ENCODE assay signal across 12 cellular contexts in the genomic region with DNA sequence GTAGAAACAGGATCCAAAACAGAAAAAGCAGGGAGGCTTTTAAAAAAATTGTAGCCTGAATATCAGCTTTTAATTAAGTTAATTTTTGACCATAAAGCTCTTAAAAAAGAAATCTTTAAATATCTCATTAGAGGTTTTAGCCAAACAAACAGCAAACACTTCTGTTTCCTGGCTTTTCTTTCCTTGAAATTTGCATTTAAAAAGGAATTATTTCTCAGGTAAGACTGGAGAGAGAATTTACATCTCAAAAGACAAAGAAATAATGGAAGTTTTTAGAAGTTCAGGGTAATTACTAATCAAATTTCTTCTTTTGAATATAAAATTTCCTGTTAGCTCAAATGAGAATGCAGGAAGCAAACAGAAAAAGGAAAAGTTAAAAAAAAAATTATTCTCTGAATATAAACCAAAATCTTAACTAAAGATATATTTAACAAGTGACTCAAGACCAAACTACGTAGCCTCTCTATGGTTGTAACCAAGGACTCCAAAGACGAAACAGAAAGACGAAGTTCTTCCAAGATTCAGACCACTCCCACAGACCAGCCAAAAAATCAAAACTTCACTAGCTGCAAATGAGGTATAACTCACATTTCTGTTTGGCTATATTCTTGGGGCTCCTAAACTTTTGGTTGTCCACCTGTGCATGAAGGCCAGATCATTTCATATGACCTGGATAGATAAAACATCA.
DNase-seq lines count a peak whose midpoint lies in the region; ATAC-seq, FAIRE-seq and TF ChIP-seq lines count a peak whose summit lies in the region.
"Had no signal": no experiment of that assay in that cellular context is flagged by ENCODE, and none has a peak within 500 bp of the region (broad histone marks: within the 10 kb centered on the region; RNA-seq: fewer than 3 reads in every experiment).

No MANE protein-coding gene starts in this region.

- H3K4me1 Mint-ChIP-seq in type B pancreatic cell (ENCODE audit: unreplicated experiment) = peaks cover 12% of the 10 kb centered on the region

- H3K27me3 Mint-ChIP-seq in type B pancreatic cell = no peaks in the 10 kb centered on the region

- H3K27me3 ChIP-seq in MM.1S (replicated peaks; ENCODE audit: insufficient read depth, low read length) (no peaks in the 10 kb centered on the region), trophoblast cell (ENCODE audit: insufficient read depth, low read length) (no peaks in the 10 kb centered on the region), HepG2 (ENCODE audit: control insufficient read depth in 1 of 2, insufficient read depth in 2 of 2, low read length in 2 of 2) (no peaks in the 10 kb centered on the region)

- peaks cover 14% of the 10 kb centered on the region for H3F3A ChIP-seq in MM.1S (ENCODE audit: insufficient read depth, low read length)

- H3K4me2 ChIP-seq in MM.1S (ENCODE audit: low read depth, low read length) (peak overlapping the region; percentile 55), trophoblast cell (ENCODE audit: low read length) (no peak overlapping the region), HepG2 (ENCODE audit: low read depth, low read length) (no peak overlapping the region)

- intact Hi-C loops in HepG2 (cut with micrococcal nuclease; ENCODE audit: unreplicated experiment) = no loop called here

- TF ChIP-seq CTCF in MM.1S (IDR thresholded peaks at IDR 0.05; ENCODE audit: low read length) (no peak), HepG2 (CRISPR knock-in tag; IDR thresholded peaks at IDR 0.05) (no peak), type B pancreatic cell (conservative IDR thresholded peaks at IDR 0.05) (no peak)

- no TSS peak for BruUV-seq in HepG2 (replicated peaks; lab: Mats Ljungman, UMichigan)

- H3K4me3 Mint-ChIP-seq in type B pancreatic cell = no peak overlapping the region

- H4K20me1 ChIP-seq in MM.1S (ENCODE audit: insufficient read depth, low read length) (no peaks in the 10 kb centered on the region), HepG2 (ENCODE audit: insufficient read depth, low read length) (no peaks in the 10 kb centered on the region)

- FAIRE-seq in GM19239 (lab: Jason Lieb, UNC) (peak; percentile 93), HepG2 (lab: Jason Lieb, UNC) (no peak)

- H3K9me2 ChIP-seq in MM.1S (replicated peaks; ENCODE audit: insufficient read depth, low read length) = no peaks in the 10 kb centered on the region

- H3K4me3 ChIP-seq in MM.1S (ENCODE audit: low read length) (peak overlapping the region; percentile 25; the same call in 1 of the 2 replicates), trophoblast cell (ENCODE audit: low read depth, low read length) (no peak overlapping the region), HepG2 (replicated peaks in 1 of 3; ENCODE audit: insufficient read depth in 1 of 3, low read depth in 2 of 3, low read length in 3 of 3) (no peak overlapping the region)

- H3K4me1 ChIP-seq in MM.1S (ENCODE audit: low read length) (peaks cover 25% of the 10 kb centered on the region), trophoblast cell (ENCODE audit: control insufficient read depth in 1 of 2, insufficient read depth in 2 of 2, low read length in 2 of 2) (peaks cover 5% of the 10 kb centered on the region in 2 experiments), HepG2 (ENCODE audit: insufficient read depth, low read length) (no peaks in the 10 kb centered on the region)

- H4K91ac ChIP-seq in trophoblast cell (ENCODE audit: low read depth, low read length) = no peak overlapping the region

- H3K18ac ChIP-seq in trophoblast cell (ENCODE audit: low read length) = no peak overlapping the region

- H4K8ac ChIP-seq in trophoblast cell (ENCODE audit: low read depth, low read length) = no peak overlapping the region

- no peak overlapping the region for H3K27ac Mint-ChIP-seq in type B pancreatic cell

- H4K12ac ChIP-seq in trophoblast cell (ENCODE audit: low read depth, low read length) = no peak overlapping the region

- H3K27ac ChIP-seq in MM.1S (ENCODE audit: low read length) = peak overlapping the region; percentile 48; the same call in 1 of the 2 replicates
- H3K27ac ChIP-seq in trophoblast cell (ENCODE audit: low read depth, low read length) = peak overlapping the region; percentile 83
- no peak overlapping the region for H3K27ac ChIP-seq in HepG2 (ENCODE audit: extremely low read length, insufficient read depth, low read length)

- H3K79me2 ChIP-seq in MM.1S (ENCODE audit: low read length) (peaks cover 2% of the 10 kb centered on the region; the same call in 1 of the 2 replicates), trophoblast cell (ENCODE audit: control insufficient read depth, insufficient read depth, low read length, poor library complexity) (no peaks in the 10 kb centered on the region), HepG2 (ENCODE audit: insufficient read depth, low read length) (no peaks in the 10 kb centered on the region)

- no peaks in the 10 kb centered on the region for H3K9me3 ChIP-seq in MM.1S (replicated peaks; ENCODE audit: insufficient read depth, low read length)
- no peaks in the 10 kb centered on the region for H3K9me3 ChIP-seq in trophoblast cell (ENCODE audit: insufficient read depth, low read depth, low read length)
- no peaks in the 10 kb centered on the region for H3K9me3 ChIP-seq in HepG2 (ENCODE audit: low read length)

- H2AK5ac ChIP-seq in trophoblast cell (ENCODE audit: low read length) = no peak overlapping the region

- TF ChIP-seq POLR2A in HepG2 (IDR thresholded peaks at IDR 0.05; ENCODE audit: insufficient read depth in 1 of 2, low read depth in 2 of 2, low read length in 2 of 2) = no peak

- H3K9ac ChIP-seq in MM.1S (ENCODE audit: low read length) (peak overlapping the region; percentile 44; the same call in 1 of the 2 replicates), trophoblast cell (ENCODE audit: low read length) (no peak overlapping the region), HepG2 (ENCODE audit: insufficient read depth, low read depth, low read length) (no peak overlapping the region)

- peaks cover 4% of the 10 kb centered on the region for H3K9me3 Mint-ChIP-seq in type B pancreatic cell

- no CpG with 5 or more reads among the region's 3 CpGs for WGBS in trophoblast cell (ENCODE audit: extremely low coverage, insufficient coverage, insufficient read length)
- WGBS in HepG2 (ENCODE audit: low lambda C conversion rate) = 26% methylated on average over 3 of the region's 3 CpGs

- H3K36me3 Mint-ChIP-seq in type B pancreatic cell = no peaks in the 10 kb centered on the region

- TF ChIP-seq RAD21 in HepG2 (CRISPR knock-in tag; IDR thresholded peaks at IDR 0.05) = no peak

- H3K79me1 ChIP-seq in trophoblast cell (ENCODE audit: low read length) = peaks cover 10% of the 10 kb centered on the region

- H2BK12ac ChIP-seq in trophoblast cell (ENCODE audit: low read length) = no peak overlapping the region

- no peak overlapping the region for H3K4ac ChIP-seq in trophoblast cell (ENCODE audit: low read depth, low read length)

- POLR2A ChIA-PET in HepG2 (lab: Yijun Ruan, JAX) = no interaction called here

- DNase-seq in GM19239 (ENCODE audit: insufficient read length, low spot score) (no peak), MM.1S (peak; percentile 9), trophoblast cell (no peak), HepG2 (ENCODE audit: low spot score) (no peak), G401 (ENCODE audit: low spot score) (no peak), type B pancreatic cell (ENCODE audit: extremely low spot score, unreplicated experiment) (no peak)
- no peak for DNase-seq in stimulated activated CD4-positive, alpha-beta T cell treated with anti-CD3 and anti-CD28 coated beads, Interleukin-15, amount 100 ng/mL, for 24 hours
- DNase-seq: activated CD8-positive, alpha-beta memory T cell treated with anti-CD3 and anti-CD28 coated beads, Interleukin-2, amount 50 U/mL, for 48 hours; GF-D8; left cardiac atrium; SHP77 treated with DMSO at 0.1 percent for 48 hours had no signal

- H2BK5ac ChIP-seq in trophoblast cell (ENCODE audit: low read depth, low read length, poor library complexity) = peak overlapping the region; percentile 63

- TF ChIP-seq EP300 in HepG2 (IDR thresholded peaks at IDR 0.05; ENCODE audit: low read depth in 2 of 2, low read length in 2 of 2) (no peak), HepG2 (CRISPR knock-in tag; IDR thresholded peaks at IDR 0.05; ENCODE audit: borderline replicate concordance) (no peak)

- H2AFZ ChIP-seq in MM.1S (ENCODE audit: low read length) (no peak overlapping the region), trophoblast cell (ENCODE audit: insufficient read depth, low read length, poor library complexity) (no peak overlapping the region), HepG2 (ENCODE audit: low read length) (no peak overlapping the region)

- CTCF ChIA-PET in HepG2 (lab: Yijun Ruan, JAX; ENCODE audit: low intra/inter-chr PET ratio, low total read pairs) = no interaction called here

- in situ Hi-C loops in HepG2 (cut with HindIII; ENCODE audit: extremely low pct_ligation_motif_present, low pct_unique_long_range_greater_than_20kb) (no loop called here), G401 (cut with HindIII; ENCODE audit: low sequenced_read_pairs) (no loop called here)

- ATAC-seq in HG02763 (IDR thresholded peaks at IDR 0.05; ENCODE audit: unreplicated experiment) (peak; percentile 33), HepG2 (no peak)
- ATAC-seq: left cardiac atrium had no signal

- H3K14ac ChIP-seq in trophoblast cell (ENCODE audit: low read length) = no peak overlapping the region

- H2BK120ac ChIP-seq in trophoblast cell (ENCODE audit: insufficient read depth, low read length, poor library complexity) = peak overlapping the region; percentile 51

- H3K36me3 ChIP-seq in MM.1S (replicated peaks; ENCODE audit: insufficient read depth, low read length) (no peaks in the 10 kb centered on the region), trophoblast cell (ENCODE audit: control insufficient read depth in 1 of 2, insufficient read depth in 2 of 2, low read length in 2 of 2) (no peaks in the 10 kb centered on the region), HepG2 (replicated peaks in 1 of 2; ENCODE audit: control insufficient read depth in 1 of 2, insufficient read depth in 2 of 2, low read length in 2 of 2) (no peaks in the 10 kb centered on the region)

- H3K23ac ChIP-seq in trophoblast cell (ENCODE audit: low read length) = no peak overlapping the region

TF ChIP-seq in HepG2, 621 proteins besides CTCF, POLR2A, EP300 and RAD21:
- TF ChIP-seq SIN3A (IDR thresholded peaks at IDR 0.05; ENCODE audit: borderline replicate concordance, low read depth, low read length) (no peak), KLF9 (CRISPR knock-in tag; IDR thresholded peaks at IDR 0.05; ENCODE audit: low read depth) (no peak)
